Comparison of ENCODE assay signal across 8 cellular contexts in the genomic region with DNA sequence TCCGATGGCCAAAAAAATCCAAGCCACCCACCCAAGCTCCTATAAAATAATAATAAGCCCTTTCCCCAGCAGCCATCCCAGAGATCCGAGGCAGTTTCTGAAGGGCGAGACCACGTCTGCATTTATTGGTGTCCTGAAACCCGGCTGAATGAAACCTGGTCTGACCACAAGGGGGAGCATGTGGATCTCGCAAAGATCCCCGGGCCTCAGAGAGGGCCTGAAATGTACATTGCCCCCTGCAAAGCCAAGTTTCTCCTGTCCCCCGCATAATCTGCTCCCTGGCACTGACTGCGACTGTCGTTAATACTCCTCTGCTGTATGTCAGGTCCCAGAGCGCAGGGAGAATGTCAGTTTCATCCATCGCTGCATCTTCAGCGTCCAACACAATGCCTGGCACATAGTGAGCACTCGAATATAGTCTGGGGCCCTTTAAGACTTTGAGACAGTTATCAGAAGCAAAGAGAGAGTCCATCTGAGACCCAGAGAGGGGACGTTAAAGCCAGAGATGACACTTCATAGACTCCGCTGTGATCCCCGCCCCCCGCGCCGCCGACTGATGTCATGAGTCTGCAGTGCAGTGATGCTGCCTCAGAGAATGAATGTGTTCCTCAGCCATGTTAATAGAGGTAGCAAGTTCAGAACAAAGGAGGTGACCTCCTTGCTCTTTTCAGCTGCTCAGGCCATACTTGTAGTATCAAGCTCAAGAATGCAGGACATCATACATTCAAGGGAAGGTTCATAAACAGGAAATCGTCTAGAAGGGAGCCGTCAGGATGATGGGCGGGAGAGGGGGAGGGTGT.
DNase-seq lines count a peak whose midpoint lies in the region; ATAC-seq and TF ChIP-seq lines count a peak whose summit lies in the region.

No MANE protein-coding gene starts in this region.

- H3K9me3 ChIP-seq in adrenal gland (replicated peaks in 1 of 3) (no peaks in the 10 kb centered on the region), right atrium auricular region (no peaks in the 10 kb centered on the region)

- H3K4me1 ChIP-seq in adrenal gland (replicated peaks in 1 of 2): no peaks in the 10 kb centered on the region
- H3K4me1 ChIP-seq in right atrium auricular region: no peaks in the 10 kb centered on the region

- H3K27ac ChIP-seq in adrenal gland: no peak overlapping the region
- H3K27ac ChIP-seq in right atrium auricular region: no peak overlapping the region

- H3K27me3 ChIP-seq in adrenal gland: peaks cover 14% of the 10 kb centered on the region
- no peaks in the 10 kb centered on the region for H3K27me3 ChIP-seq in right atrium auricular region

- H3K36me3 ChIP-seq in adrenal gland (replicated peaks in 1 of 2): no peaks in the 10 kb centered on the region
- no peaks in the 10 kb centered on the region for H3K36me3 ChIP-seq in right atrium auricular region

- WGBS in adrenal gland, 4 donors: 44 to 48% (median 45%) methylated on average over 24 of the region's 24 CpGs

- DNase-seq in GM03348 (ENCODE audit: low spot score) (peak; percentile 93), NCI-H1092 (lab: John Stamatoyannopoulos, UW) (peak; percentile 67), T follicular helper cell (ENCODE audit: low read depth) (peak; percentile 44), adrenal gland (peak; percentile 57 to 88 (median 76)), right atrium auricular region (ENCODE audit: low spot score) (peak; percentile 68), retinal pigment epithelial cell (ENCODE audit: low read depth) (no peak), NCI-H187 treated with DMSO at 0.1 percent for 48 hours (lab: John Stamatoyannopoulos, UW) (no peak)

- TF ChIP-seq POLR2A in adrenal gland (IDR thresholded peaks at IDR 0.05): no peak

- TF ChIP-seq CTCF in adrenal gland (IDR thresholded peaks at IDR 0.05): peak; percentile 72 to 85 (median 80)
- TF ChIP-seq CTCF in right atrium auricular region (IDR thresholded peaks at IDR 0.05): peak; percentile 66 to 88
- TF ChIP-seq CTCF in retinal pigment epithelial cell (conservative IDR thresholded peaks at IDR 0.05; ENCODE audit: low read depth, low read length): peak; percentile 88

- no peak overlapping the region for H3K4me3 ChIP-seq in adrenal gland
- no peak overlapping the region for H3K4me3 ChIP-seq in right atrium auricular region
- no peak overlapping the region for H3K4me3 ChIP-seq in retinal pigment epithelial cell (ENCODE audit: low read length)

- ATAC-seq in GM21825 (IDR thresholded peaks at IDR 0.05; ENCODE audit: unreplicated experiment): no peak

- intact Hi-C loops in adrenal gland (cut with DNase I): loop anchor here (2.0 to 10.0 kb wide), 4 partner anchors 67 to 294 kb away; no protein-coding TSS in a partner anchor

Comparison
In these comparisons a context has a peak if more than half of its experiments do, and no peak if none do; other contexts are left out.
1. DNase-seq: peak in GM03348 (single experiment), NCI-H1092 (single experiment), T follicular helper cell (single experiment), adrenal gland (7 of 7) and right atrium auricular region (single experiment); none in retinal pigment epithelial cell (single experiment) and NCI-H187 treated with DMSO at 0.1 percent for 48 hours (single experiment).
2. Peak in every context shown above with its lines, with median percentiles within 50 percentile points of each other: CTCF ChIP-seq.